Comparison of ENCODE assay signal across 1 cellular context in genomic region chr5:76737131-76737556, GRCh38.
TF ChIP-seq lines count a peak whose summit lies in the region.

No MANE protein-coding gene starts in this region.

TF ChIP-seq in GM12878, 131 proteins besides CTCF, POLR2A, EP300 and RAD21 (continued from another document and continues in another):
- TF ChIP-seq ZNF384 (IDR thresholded peaks at IDR 0.05; ENCODE audit: borderline replicate concordance, low read depth, low read length) (no peak), ZNF622 (IDR thresholded peaks at IDR 0.05) (no peak), POU2F2 (IDR thresholded peaks at IDR 0.05; ENCODE audit: borderline replicate concordance, low read depth, low read length) (peak; percentile 93; the same call in 2 of the 3 replicates), STAT3 (IDR thresholded peaks at IDR 0.05; ENCODE audit: low read depth, low read length) (peak; percentile 88; the same call in 1 of the 2 replicates), RBBP5 (conservative IDR thresholded peaks at IDR 0.05) (no peak), PKNOX1 (IDR thresholded peaks at IDR 0.05) (peak; percentile 30; the same call in 1 of the 2 replicates), NBN (IDR thresholded peaks at IDR 0.05) (peak; percentile 96), NKRF (conservative IDR thresholded peaks at IDR 0.05) (no peak), ZNF274 (IDR thresholded peaks at IDR 0.05; ENCODE audit: insufficient read depth, insufficient read length) (no peak), ZBTB40 (IDR thresholded peaks at IDR 0.05; ENCODE audit: borderline replicate concordance) (no peak), ZZZ3 (IDR thresholded peaks at IDR 0.05; ENCODE audit: control insufficient read depth, insufficient read length, low read depth) (no peak), POLR2AphosphoS2 (IDR thresholded peaks at IDR 0.05; ENCODE audit: low read depth, low read length) (no peak), CREB1 (IDR thresholded peaks at IDR 0.05; ENCODE audit: low read depth) (0 out of 2 replicates have a peak, but pooled peaks have one; percentile 35), CBFB (IDR thresholded peaks at IDR 0.05; ENCODE audit: low read depth) (peak; percentile 69; the same call in 1 of the 2 replicates), SIN3A (IDR thresholded peaks at IDR 0.05; ENCODE audit: low read depth, low read length) (no peak), CHD1 (IDR thresholded peaks at IDR 0.05; ENCODE audit: low read depth, low read length) (no peak), BRCA1 (IDR thresholded peaks at IDR 0.05; ENCODE audit: low read depth, low read length) (no peak), TBL1XR1 (IDR thresholded peaks at IDR 0.05; ENCODE audit: low read depth, low read length) (peak; percentile 67; the same call in 1 of the 2 replicates), CUX1 (IDR thresholded peaks at IDR 0.05; ENCODE audit: insufficient replicate concordance, low read depth, low read length) (peak; percentile 65), PAX5 (IDR thresholded peaks at IDR 0.05; ENCODE audit: borderline replicate concordance, low read depth, low read length) (peak; percentile 82; the same call in 1 of the 2 replicates), SIX5 (IDR thresholded peaks at IDR 0.05; ENCODE audit: low read depth, low read length, severe bottlenecking) (no peak), REST (IDR thresholded peaks at IDR 0.05; ENCODE audit: low read depth, low read length) (no peak), IRF4 (IDR thresholded peaks at IDR 0.05; ENCODE audit: low read depth, low read length) (peak; percentile 61; the same call in 1 of the 2 replicates), MEF2A (IDR thresholded peaks at IDR 0.05; ENCODE audit: insufficient read depth, low read depth, low read length) (peak; percentile 77), CEBPB (IDR thresholded peaks at IDR 0.05; ENCODE audit: borderline replicate concordance in 1 of 2, low read depth in 2 of 2, low read length in 2 of 2) (no peak), ATF7 (IDR thresholded peaks at IDR 0.05; ENCODE audit: low read depth) (peak; percentile 91), BACH1 (IDR thresholded peaks at IDR 0.05; ENCODE audit: borderline replicate concordance) (peak; percentile 96; the same call in 1 of the 2 replicates), BCL3 (IDR thresholded peaks at IDR 0.05; ENCODE audit: borderline replicate concordance, insufficient read depth, low read depth, low read length, poor library complexity, severe bottlenecking) (peak; percentile 20), MTA3 (IDR thresholded peaks at IDR 0.05; ENCODE audit: borderline replicate concordance, low read length) (peak; percentile 41; the same call in 1 of the 2 replicates), HCFC1 (IDR thresholded peaks at IDR 0.05; ENCODE audit: low read length) (no peak), STAT1 (conservative IDR thresholded peaks at IDR 0.05) (no peak), SP1 (IDR thresholded peaks at IDR 0.05; ENCODE audit: low read depth, low read length) (no peak), SKIL (IDR thresholded peaks at IDR 0.05; ENCODE audit: low read depth, poor library complexity, severe bottlenecking) (peak; percentile 95), BMI1 (IDR thresholded peaks at IDR 0.05; ENCODE audit: borderline replicate concordance) (peak; percentile 87), SUPT20H (IDR thresholded peaks at IDR 0.05; ENCODE audit: borderline replicate concordance, control insufficient read depth, low read depth, low read length) (no peak), MTA2 (IDR thresholded peaks at IDR 0.05; ENCODE audit: low read depth) (peak; percentile 100), IRF5 (IDR thresholded peaks at IDR 0.05; ENCODE audit: borderline replicate concordance) (no peak; the same call in 1 of the 2 replicates), NFIC (IDR thresholded peaks at IDR 0.05; ENCODE audit: low read depth, low read length) (peak; percentile 80), GATAD2B (conservative IDR thresholded peaks at IDR 0.05; ENCODE audit: low read depth) (no peak; the same call in 1 of the 2 replicates)
